ENCODE assay signal across 1 cellular context in genomic region chr10:133334495-133335237, GRCh38.
TF ChIP-seq lines count a peak whose summit lies in the region.

No MANE protein-coding gene starts in this region.

TF ChIP-seq in K562, 482 proteins besides CTCF, POLR2A, EP300 and RAD21:
- peak; percentile 88 for TF ChIP-seq EGR1 (conservative IDR thresholded peaks at IDR 0.05)
- TF ChIP-seq ZNF124 (CRISPR knock-in tag; IDR thresholded peaks at IDR 0.05) = no peak
